10 cellular contexts compared by ENCODE assay signal in the genomic region with DNA sequence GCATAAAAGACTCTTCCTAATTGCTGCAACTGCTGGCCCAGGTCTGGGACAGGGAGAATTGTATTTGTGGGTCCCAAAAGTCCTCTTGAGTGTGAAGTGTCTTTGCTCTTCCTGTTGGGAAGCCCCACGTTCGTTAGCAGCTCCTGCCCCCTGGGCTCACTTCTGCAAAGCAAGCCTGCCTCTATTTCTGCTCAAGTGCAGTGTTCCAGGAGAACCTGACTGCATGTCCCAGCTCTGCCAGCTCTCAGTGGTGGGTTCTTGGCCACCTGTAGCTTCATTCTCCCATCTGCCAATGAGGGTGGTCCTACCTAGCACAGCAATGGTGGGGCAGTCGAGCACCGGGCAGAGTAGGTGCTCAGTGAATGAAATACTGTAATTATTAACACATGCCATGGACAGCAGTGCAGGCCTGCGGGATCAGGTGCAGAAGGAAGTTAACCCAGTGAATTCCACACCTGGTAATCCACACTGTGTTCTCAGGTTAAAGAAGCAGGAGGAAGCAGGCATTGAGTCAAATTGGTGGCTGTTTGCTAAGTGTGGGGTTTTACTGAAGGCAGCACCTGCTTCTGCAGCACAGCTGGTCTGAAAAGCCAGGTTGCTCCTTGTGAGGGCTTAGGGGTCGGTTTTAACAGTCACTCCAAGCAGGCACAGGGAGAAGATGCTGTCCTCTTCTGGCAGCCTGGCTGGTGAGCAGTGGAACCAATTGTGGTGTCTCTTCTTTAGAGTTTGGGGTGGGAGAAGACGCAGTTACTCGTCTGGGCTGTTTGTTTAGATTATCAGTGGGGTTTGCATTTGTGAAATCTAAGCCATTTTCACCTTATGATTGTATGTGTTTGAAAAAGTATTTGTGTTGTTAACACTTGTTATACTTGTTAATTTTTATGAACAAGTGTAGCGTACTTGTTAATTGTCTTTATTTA. TPM values are rescaled to one million over a fixed set of nuclear protein-coding genes. Genes with fewer than 3 reads are reported as not detected.
DNase-seq lines count a peak whose midpoint lies in the region; ATAC-seq, FAIRE-seq and TF ChIP-seq lines count a peak whose summit lies in the region.
"Had no signal": no experiment of that assay in that cellular context is flagged by ENCODE, and none has a peak within 500 bp of the region (broad histone marks: within the 10 kb centered on the region; RNA-seq: fewer than 3 reads in every experiment).

No MANE protein-coding gene starts in this region.

- TF ChIP-seq POLR2A in GM12891 (IDR thresholded peaks at IDR 0.05; ENCODE audit: low read depth, low read length), result no peak

- peak overlapping the region; percentile 81 for H3K27ac Mint-ChIP-seq in activated naive CD8-positive, alpha-beta T cell treated with anti-CD3 and anti-CD28 coated beads for 36 hours
- H3K27ac Mint-ChIP-seq in natural killer cell treated with Interleukin-12 subunit alpha and Interleukin-12 subunit beta and Interleukin-15 and Interleukin-18, amount 100 ng/mL, for 72 hours, result peak overlapping the region; percentile 38 to 80

- H3K4me1 Mint-ChIP-seq in activated naive CD8-positive, alpha-beta T cell treated with anti-CD3 and anti-CD28 coated beads for 36 hours, result peaks cover 62% of the 10 kb centered on the region
- H3K4me1 Mint-ChIP-seq in natural killer cell treated with Interleukin-12 subunit alpha and Interleukin-12 subunit beta and Interleukin-15 and Interleukin-18, amount 100 ng/mL, for 72 hours (ENCODE audit: low read depth in 2 of 2), result peaks cover 50 to 59% of the 10 kb centered on the region in 2 donors

- peak; percentile 40 for FAIRE-seq in GM12891 (lab: Jason Lieb, UNC)
- no peak for FAIRE-seq in urothelium cell line (lab: Jason Lieb, UNC)
- FAIRE-seq: A204.1 had no signal

- no peaks in the 10 kb centered on the region for H3K79me2 ChIP-seq in osteoblast (ENCODE audit: insufficient read depth, low read length)

- peaks cover 56% of the 10 kb centered on the region for H3K36me3 Mint-ChIP-seq in activated naive CD8-positive, alpha-beta T cell treated with anti-CD3 and anti-CD28 coated beads for 36 hours
- peaks cover 32% of the 10 kb centered on the region for H3K36me3 Mint-ChIP-seq in natural killer cell treated with Interleukin-12 subunit alpha and Interleukin-12 subunit beta and Interleukin-15 and Interleukin-18, amount 100 ng/mL, for 72 hours

- H3K27me3 Mint-ChIP-seq in activated naive CD8-positive, alpha-beta T cell treated with anti-CD3 and anti-CD28 coated beads for 36 hours, result no peaks in the 10 kb centered on the region
- no peaks in the 10 kb centered on the region for H3K27me3 Mint-ChIP-seq in natural killer cell treated with Interleukin-12 subunit alpha and Interleukin-12 subunit beta and Interleukin-15 and Interleukin-18, amount 100 ng/mL, for 72 hours

- no peaks in the 10 kb centered on the region for H3K27me3 ChIP-seq in osteoblast (ENCODE audit: insufficient read depth, low read length)
- H3K27me3 ChIP-seq: right lobe of liver had no signal

- no peaks in the 10 kb centered on the region for H3K36me3 ChIP-seq in osteoblast (ENCODE audit: insufficient read depth, low read length)
- H3K36me3 ChIP-seq: right lobe of liver had no signal

- DNase-seq in NCI-H1105 treated with DMSO at 0.1 percent for 48 hours (lab: John Stamatoyannopoulos, UW) (peak; percentile 1), NCI-H1105 (lab: John Stamatoyannopoulos, UW) (no peak), GM12891 (ENCODE audit: insufficient read length, low spot score) (no peak), urothelium cell line (ENCODE audit: low spot score) (no peak), osteoblast (ENCODE audit: insufficient read length, low spot score, missing footprints) (no peak), NCI-H526 treated with DMSO at 0.1 percent for 48 hours (lab: John Stamatoyannopoulos, UW) (no peak)
- no peak for DNase-seq in activated naive CD8-positive, alpha-beta T cell treated with anti-CD3 and anti-CD28 coated beads for 36 hours
- no peak for DNase-seq in natural killer cell treated with Interleukin-12 subunit alpha and Interleukin-12 subunit beta and Interleukin-15 and Interleukin-18, amount 100 ng/mL, for 72 hours (ENCODE audit: low spot score)
- DNase-seq: right lobe of liver had no signal

- no peaks in the 10 kb centered on the region for H3K9me3 ChIP-seq in osteoblast (ENCODE audit: low read depth, low read length)

- TF ChIP-seq CTCF in osteoblast (IDR thresholded peaks at IDR 0.05; ENCODE audit: extremely low read depth, low read depth, low read length), result no peak

- no peak overlapping the region for H3K27ac ChIP-seq in osteoblast (ENCODE audit: low read depth, low read length)

- no peaks in the 10 kb centered on the region for H4K20me1 ChIP-seq in osteoblast (ENCODE audit: insufficient read depth, low read length)

- H3K9me3 Mint-ChIP-seq in activated naive CD8-positive, alpha-beta T cell treated with anti-CD3 and anti-CD28 coated beads for 36 hours, result peaks cover 24% of the 10 kb centered on the region
- no peaks in the 10 kb centered on the region for H3K9me3 Mint-ChIP-seq in natural killer cell treated with Interleukin-12 subunit alpha and Interleukin-12 subunit beta and Interleukin-15 and Interleukin-18, amount 100 ng/mL, for 72 hours

- H3K4me1 ChIP-seq in osteoblast (ENCODE audit: insufficient read depth, low read length), result peaks cover 14% of the 10 kb centered on the region

- H3K4me3 ChIP-seq in osteoblast (ENCODE audit: insufficient read depth, low read length), result no peak overlapping the region
- H3K4me3 ChIP-seq: right lobe of liver had no signal

- peak overlapping the region; percentile 44 for H3K4me3 Mint-ChIP-seq in activated naive CD8-positive, alpha-beta T cell treated with anti-CD3 and anti-CD28 coated beads for 36 hours
- H3K4me3 Mint-ChIP-seq in natural killer cell treated with Interleukin-12 subunit alpha and Interleukin-12 subunit beta and Interleukin-15 and Interleukin-18, amount 100 ng/mL, for 72 hours, result peak overlapping the region; percentile 28

- H2AFZ ChIP-seq in osteoblast (ENCODE audit: low read length), result no peak overlapping the region

- H3K4me2 ChIP-seq in osteoblast (ENCODE audit: insufficient read depth, low read length), result no peak overlapping the region

- ATAC-seq in natural killer cell treated with Interleukin-12 subunit alpha and Interleukin-12 subunit beta and Interleukin-15 and Interleukin-18, amount 100 ng/mL, for 72 hours, result peak in 1 of 2 donors; percentile 43

TF ChIP-seq in GM12891, 5 proteins besides CTCF, POLR2A, EP300 and RAD21:
- TF ChIP-seq TAF1 (IDR thresholded peaks at IDR 0.05; ENCODE audit: low read depth, low read length), result no peak
- no peak for TF ChIP-seq POU2F2 (IDR thresholded peaks at IDR 0.05; ENCODE audit: low read depth, low read length)
- no peak for TF ChIP-seq POLR2AphosphoS5 (IDR thresholded peaks at IDR 0.05; ENCODE audit: low read depth, low read length)
- TF ChIP-seq SPI1 (IDR thresholded peaks at IDR 0.05; ENCODE audit: low read depth, low read length), result peak; percentile 42; the same call in 1 of the 2 replicates

RNA-seq across cellular contexts. Expression of gene DGKD, which starts 54.3 kb away (rescaled TPM):
- 53.7 TPM for polyA plus RNA-seq in GM12891 (2012; ENCODE audit: low read depth, missing spikeins)
- total RNA-seq in activated naive CD8-positive, alpha-beta T cell treated with anti-CD3 and anti-CD28 coated beads for 36 hours, result 10 to 100 TPM; 63.2 to 76.0 TPM
- total RNA-seq in natural killer cell treated with Interleukin-12 subunit alpha and Interleukin-12 subunit beta and Interleukin-15 and Interleukin-18, amount 100 ng/mL, for 72 hours, result 100 to 1,000 TPM in 1 of 2 donors, 10 to 100 TPM in 1; 82.4 to 124 TPM
- total RNA-seq in osteoblast, result 6.5 TPM in 2 replicates
